Comparison of ENCODE assay signal across 8 cellular contexts in genomic region chr19:10424011-10424637, GRCh38. TPM values are rescaled to one million over a fixed set of nuclear protein-coding genes. Genes with fewer than 3 reads are reported as not detected.
DNase-seq lines count a peak whose midpoint lies in the region; ATAC-seq and TF ChIP-seq lines count a peak whose summit lies in the region.

No MANE protein-coding gene starts in this region.

- peaks cover 91% of the 10 kb centered on the region for H3K79me2 ChIP-seq in DOHH2 (ENCODE audit: control insufficient read depth, low read length)

- H3K27ac Mint-ChIP-seq in activated naive CD4-positive, alpha-beta T cell treated with anti-CD3 and anti-CD28 coated beads for 36 hours, result peak overlapping the region; percentile 91

- H4K20me1 ChIP-seq in DOHH2 (ENCODE audit: control insufficient read depth, insufficient read depth, low read depth, low read length), result peaks cover 31% of the 10 kb centered on the region

- peaks cover 63% of the 10 kb centered on the region for H3K27me3 Mint-ChIP-seq in activated naive CD4-positive, alpha-beta T cell treated with anti-CD3 and anti-CD28 coated beads for 36 hours (ENCODE audit: low read depth)

- intact Hi-C loops in activated naive CD4-positive, alpha-beta T cell treated with anti-CD3 and anti-CD28 coated beads for 36 hours (cut with micrococcal nuclease), result loop anchor here (2.0 to 5.0 kb wide), 3 partner anchors 19 to 228 kb away; partner anchors contain the start of gene ILF3

- peaks cover 70% of the 10 kb centered on the region for H3K4me1 Mint-ChIP-seq in activated naive CD4-positive, alpha-beta T cell treated with anti-CD3 and anti-CD28 coated beads for 36 hours (ENCODE audit: low read depth)

- peak overlapping the region; percentile 25 for H3K9ac ChIP-seq in HUES6 (ENCODE audit: low read length)

- H3K9me2 ChIP-seq in DOHH2 (replicated peaks; ENCODE audit: control insufficient read depth, low read length), result no peaks in the 10 kb centered on the region

- H3K9me3 ChIP-seq in DOHH2 (ENCODE audit: control insufficient read depth, insufficient read depth, low read length), result no peaks in the 10 kb centered on the region
- H3K9me3 ChIP-seq in HUES6 (ENCODE audit: control insufficient read depth, insufficient read depth, low read depth, low read length), result no peaks in the 10 kb centered on the region

- TF ChIP-seq CTCF in DOHH2 (IDR thresholded peaks at IDR 0.05; ENCODE audit: low read depth, low read length, poor library complexity, severe bottlenecking), result peak; percentile 98

- H3K4me2 ChIP-seq in DOHH2 (ENCODE audit: low read length), result peak overlapping the region; percentile 78

- DNase-seq in RPMI7951 (ENCODE audit: low read depth) (peak; percentile 77), glomerular visceral epithelial cell (ENCODE audit: extremely low spot score) (peak; percentile 81), nucleus accumbens (lab: John Stamatoyannopoulos, UW) (peak in 41 of 56 donors; percentile 16 to 77 (median 43))
- DNase-seq in activated naive CD4-positive, alpha-beta T cell treated with anti-CD3 and anti-CD28 coated beads for 36 hours, result peak; percentile 81

- H3K27ac ChIP-seq in DOHH2 (ENCODE audit: low read depth, low read length) (no peak overlapping the region), HUES6 (ENCODE audit: low read depth, low read length) (no peak overlapping the region)

- H3K4me3 Mint-ChIP-seq in activated naive CD4-positive, alpha-beta T cell treated with anti-CD3 and anti-CD28 coated beads for 36 hours, result peak overlapping the region; percentile 67

- H3K36me3 Mint-ChIP-seq in activated naive CD4-positive, alpha-beta T cell treated with anti-CD3 and anti-CD28 coated beads for 36 hours (ENCODE audit: low read depth), result no peaks in the 10 kb centered on the region

- H3K36me3 ChIP-seq in DOHH2 (ENCODE audit: control insufficient read depth, low read length) (peaks cover 14% of the 10 kb centered on the region), HUES6 (ENCODE audit: control insufficient read depth, insufficient read depth, low read length) (no peaks in the 10 kb centered on the region)

- no peaks in the 10 kb centered on the region for H3K9me3 Mint-ChIP-seq in activated naive CD4-positive, alpha-beta T cell treated with anti-CD3 and anti-CD28 coated beads for 36 hours

- peaks cover 32% of the 10 kb centered on the region for H3F3A ChIP-seq in DOHH2 (ENCODE audit: control insufficient read depth, insufficient read depth)

- CTCF ChIA-PET in activated naive CD4-positive, alpha-beta T cell treated with anti-CD3 and anti-CD28 coated beads for 36 hours (lab: Charles Lee), result interaction anchor here (0.6 to 6.4 kb wide), 10 partner anchors 8 to 329 kb away, joined by 3 to 65 read pairs (median 8); partner anchors contain the start of genes CDC37 and ICAM1

- ATAC-seq in HG03175 (IDR thresholded peaks at IDR 0.05; ENCODE audit: unreplicated experiment) (no peak), HG02852 (IDR thresholded peaks at IDR 0.05; ENCODE audit: unreplicated experiment) (no peak)

- H3K4me1 ChIP-seq in DOHH2 (ENCODE audit: control insufficient read depth, low read length) (peaks cover 83% of the 10 kb centered on the region), HUES6 (ENCODE audit: control insufficient read depth, insufficient read depth, low read length) (peaks cover 10% of the 10 kb centered on the region)

- H3K27me3 ChIP-seq in DOHH2 (ENCODE audit: control insufficient read depth, low read length) (no peaks in the 10 kb centered on the region), HUES6 (ENCODE audit: control insufficient read depth, insufficient read depth, low read length) (peaks cover 96% of the 10 kb centered on the region)

- H3K4me3 ChIP-seq in DOHH2 (ENCODE audit: low read length), result peak overlapping the region; percentile 66
- H3K4me3 ChIP-seq in HUES6 (ENCODE audit: low read depth, low read length), result peak overlapping the region; percentile 60

RNA-seq across cellular contexts. Expression of gene PDE4A, which starts 3.8 kb away (rescaled TPM):
- 1.3 and 2.0 TPM in 2 replicates for total RNA-seq in RPMI7951 (2014; rRNA removed; shearing (Covaris generic))
- total RNA-seq in activated naive CD4-positive, alpha-beta T cell treated with anti-CD3 and anti-CD28 coated beads for 36 hours, result 1 to 10 TPM; 5.5 TPM

RNA-seq across cellular contexts. Expression of gene CDC37, which starts 20.8 kb away (rescaled TPM):
- total RNA-seq in RPMI7951 (2014; rRNA removed; shearing (Covaris generic)), result 89.3 and 107 TPM in 2 replicates
- 100 to 1,000 TPM; 158 to 164 TPM for total RNA-seq in activated naive CD4-positive, alpha-beta T cell treated with anti-CD3 and anti-CD28 coated beads for 36 hours

RNA-seq across cellular contexts. Expression of gene TYK2, which starts 43.8 kb away (rescaled TPM):
- total RNA-seq in RPMI7951 (2014; rRNA removed; shearing (Covaris generic)), result 44.6 and 56.8 TPM in 2 replicates
- 100 to 1,000 TPM; 175 to 190 TPM for total RNA-seq in activated naive CD4-positive, alpha-beta T cell treated with anti-CD3 and anti-CD28 coated beads for 36 hours
